In genomic region chr3:42589382-42590109, GRCh38 we compare ENCODE assay signal across 1 cellular context.
A peak's percentile ranks its signal among the peaks of the same experiment; 100 is the strongest.
TF ChIP-seq lines count a peak whose summit lies in the region.

No MANE protein-coding gene starts in this region.

TF ChIP-seq in K562, 482 proteins besides CTCF, POLR2A, EP300 and RAD21:
- TF ChIP-seq NR2C2 (CRISPR knock-in tag; IDR thresholded peaks at IDR 0.05) (no peak), NR2C2 (tag; IDR thresholded peaks at IDR 0.05) (no peak), BHLHE40 (IDR thresholded peaks at IDR 0.05; ENCODE audit: low read length) (no peak), ZNF282 (CRISPR knock-in tag; IDR thresholded peaks at IDR 0.05) (no peak), KHSRP (IDR thresholded peaks at IDR 0.05) (no peak), RBM39 (optimal IDR thresholded peaks at IDR 0.05; ENCODE audit: low read depth, low read length) (no peak), CEBPB (tag; IDR thresholded peaks at IDR 0.05) (peak; percentile 32; the same call in 1 of the 2 replicates), MYC (IDR thresholded peaks at IDR 0.05; ENCODE audit: low read depth, low read length) (no peak), MYC (CRISPR knock-in tag; IDR thresholded peaks at IDR 0.05; ENCODE audit: borderline replicate concordance, low read depth) (no peak), KLF13 (tag; IDR thresholded peaks at IDR 0.05; ENCODE audit: borderline replicate concordance, low read depth) (no peak), FIP1L1 (IDR thresholded peaks at IDR 0.05; ENCODE audit: low read depth, low read length, poor library complexity, severe bottlenecking) (no peak), ZBTB33 (CRISPR knock-in tag; IDR thresholded peaks at IDR 0.05) (peak; percentile 87), BACH1 (tag; IDR thresholded peaks at IDR 0.05) (no peak), ZNF445 (CRISPR knock-in tag; IDR thresholded peaks at IDR 0.05; ENCODE audit: low read depth) (no peak)
TF ChIP-seq in K562: peak in this region for 2.
